ENCODE assay signal across 8 cellular contexts in genomic region chr20:17504326-17504897, GRCh38. TPM values are rescaled to one million over a fixed set of nuclear protein-coding genes. Genes with fewer than 3 reads are reported as not detected.
DNase-seq lines count a peak whose midpoint lies in the region; TF ChIP-seq lines count a peak whose summit lies in the region.

No MANE protein-coding gene starts in this region.

- peaks cover 9% of the 10 kb centered on the region for H3K27me3 Mint-ChIP-seq in H9 (ENCODE audit: low read depth)

- H3K27me3 ChIP-seq in DOHH2 (ENCODE audit: control insufficient read depth, low read length) (no peaks in the 10 kb centered on the region), H9 (ENCODE audit: insufficient read depth, low read length) (no peaks in the 10 kb centered on the region; the same call in 1 of the 2 replicates), esophagus squamous epithelium (no peaks in the 10 kb centered on the region), skeletal muscle satellite cell (ENCODE audit: control insufficient read depth, insufficient read depth, low read length) (peaks cover 14% of the 10 kb centered on the region)

- H4K8ac ChIP-seq in H9 (replicated peaks; ENCODE audit: insufficient read length, low read depth, low read length) = no peak overlapping the region

- CTCF ChIA-PET in RWPE1 (lab: Yijun Ruan, JAX) = interaction anchor here (0.5 to 2.8 kb wide), 15 partner anchors 24 to 700 kb away, joined by 3 to 25 read pairs (median 4); no protein-coding TSS in a partner anchor

- H2BK20ac ChIP-seq in H9 (ENCODE audit: low read depth, low read length, poor library complexity, severe bottlenecking) = no peak overlapping the region

- TF ChIP-seq POLR2A in esophagus squamous epithelium (IDR thresholded peaks at IDR 0.05) = no peak

- no peaks in the 10 kb centered on the region for H3K9me2 ChIP-seq in DOHH2 (replicated peaks; ENCODE audit: control insufficient read depth, low read length)

- H3K4me2 ChIP-seq in DOHH2 (ENCODE audit: low read length) (peak overlapping the region; percentile 92), H9 (ENCODE audit: insufficient read depth, insufficient read length, low read length) (peak overlapping the region; percentile 57), skeletal muscle satellite cell (ENCODE audit: low read length) (peak overlapping the region; percentile 96)

- H3K23ac ChIP-seq in H9 (ENCODE audit: insufficient read length, low read depth, low read length) = no peak overlapping the region

- H3K4me1 ChIP-seq in DOHH2 (ENCODE audit: control insufficient read depth, low read length) = peaks cover 16% of the 10 kb centered on the region
- H3K4me1 ChIP-seq in H9 (ENCODE audit: insufficient read depth, low read length) = no peaks in the 10 kb centered on the region
- peaks cover 11 to 27% (median 14%) of the 10 kb centered on the region in 3 donors for H3K4me1 ChIP-seq in esophagus squamous epithelium
- H3K4me1 ChIP-seq in skeletal muscle satellite cell (ENCODE audit: control insufficient read depth, insufficient read depth, low read length) = peaks cover 20% of the 10 kb centered on the region

- H3K36me3 ChIP-seq in DOHH2 (ENCODE audit: control insufficient read depth, low read length) (no peaks in the 10 kb centered on the region), esophagus squamous epithelium (no peaks in the 10 kb centered on the region), skeletal muscle satellite cell (ENCODE audit: insufficient read depth, low read length) (no peaks in the 10 kb centered on the region)

- no peak overlapping the region for H3K14ac ChIP-seq in H9 (ENCODE audit: insufficient read depth, low read length)

- H3K23me2 ChIP-seq in H9 (ENCODE audit: insufficient read length, low read depth, low read length, poor library complexity, severe bottlenecking) = peaks cover 5% of the 10 kb centered on the region

- no peak overlapping the region for H3T11ph ChIP-seq in H9 (ENCODE audit: low read length)

- H4K91ac ChIP-seq in H9 (ENCODE audit: insufficient read length, low read depth, low read length) = no peak overlapping the region

- no peak overlapping the region for H2AFZ ChIP-seq in H9 (ENCODE audit: low read length)

- H2BK120ac ChIP-seq in H9 (ENCODE audit: low read depth, low read length, poor library complexity, severe bottlenecking) = no peak overlapping the region

- no peak overlapping the region for H2BK5ac ChIP-seq in H9 (ENCODE audit: insufficient read length, low read length)

- no peaks in the 10 kb centered on the region; a peak in 1 of 7 replicates for H3K36me3 Mint-ChIP-seq in H9 (ENCODE audit: insufficient read depth in 1 of 3, low read depth in 3 of 3)

- no peaks in the 10 kb centered on the region for H3K79me1 ChIP-seq in H9 (ENCODE audit: insufficient read depth, low read depth, low read length, poor library complexity, severe bottlenecking)

- H3K27ac ChIP-seq in DOHH2 (ENCODE audit: low read depth, low read length) = no peak overlapping the region
- H3K27ac ChIP-seq in H9 (ENCODE audit: insufficient read length, low read depth, low read length) = no peak overlapping the region
- peak overlapping the region; percentile 94 for H3K27ac ChIP-seq in RWPE1
- peak overlapping the region in 1 of 4 donors; percentile 82 for H3K27ac ChIP-seq in esophagus squamous epithelium

- peak; percentile 51 for DNase-seq in H9
- DNase-seq in RWPE1 (ENCODE audit: low spot score) = peak; percentile 24
- DNase-seq in esophagus squamous epithelium (lab: John Stamatoyannopoulos, UW) = no peak
- DNase-seq in HCEC 1CT = no peak
- DNase-seq in NCI-H1694 treated with DMSO at 0.1 percent for 48 hours (lab: John Stamatoyannopoulos, UW) = no peak
- DNase-seq in middle frontal gyrus (ENCODE audit: extremely low spot score, low spot score) = no peak

- H2BK15ac ChIP-seq in H9 (ENCODE audit: low read depth, low read length) = no peak overlapping the region

- POLR2A ChIA-PET in RWPE1 (lab: Yijun Ruan, JAX; ENCODE audit: low non-redundant PET) = interaction anchor here (1.0 kb wide), 1 partner anchor 29 kb away, joined by 4 read pairs; no protein-coding TSS in a partner anchor

- intact Hi-C loops in esophagus squamous epithelium (cut with DNase I) = loop anchor here (10.0 kb wide), 2 partner anchors 110 to 390 kb away; no protein-coding TSS in a partner anchor

- H4K5ac ChIP-seq in H9 (ENCODE audit: insufficient read length, low read depth, low read length) = no peak overlapping the region

- H3K4me3 ChIP-seq in DOHH2 (ENCODE audit: low read length) (peak overlapping the region; percentile 71), esophagus squamous epithelium (peak overlapping the region in 3 of 4 donors; percentile 51 to 67 (median 54)), skeletal muscle satellite cell (ENCODE audit: low read length) (peak overlapping the region; percentile 75)

- no peaks in the 10 kb centered on the region for H3K9me3 Mint-ChIP-seq in H9

- no peaks in the 10 kb centered on the region for H3F3A ChIP-seq in DOHH2 (ENCODE audit: control insufficient read depth, insufficient read depth)

- no peak overlapping the region for H3K56ac ChIP-seq in H9 (ENCODE audit: insufficient read length, low read depth, low read length)

- H3K79me2 ChIP-seq in DOHH2 (ENCODE audit: control insufficient read depth, low read length) (no peaks in the 10 kb centered on the region), H9 (ENCODE audit: insufficient read depth, low read length) (no peaks in the 10 kb centered on the region)

- H2BK12ac ChIP-seq in H9 (ENCODE audit: insufficient read length, low read depth, low read length) = no peak overlapping the region

- no CpG with 5 or more reads among the region's 17 CpGs for WGBS in H9 (ENCODE audit: extremely low coverage, insufficient read length, low lambda C conversion rate)
- WGBS in esophagus squamous epithelium, 2 donors = 31 to 33% methylated on average over 14 to 16 of the region's 17 CpGs

- TF ChIP-seq CTCF in DOHH2 (IDR thresholded peaks at IDR 0.05; ENCODE audit: low read depth, low read length, poor library complexity, severe bottlenecking) (no peak), H9 (conservative IDR thresholded peaks at IDR 0.05) (no peak), RWPE1 (conservative IDR thresholded peaks at IDR 0.05; ENCODE audit: low read depth) (no peak), esophagus squamous epithelium (IDR thresholded peaks at IDR 0.05) (no peak)

- no peak overlapping the region for H3K4me3 Mint-ChIP-seq in H9

- H3K4me1 Mint-ChIP-seq in H9 = peaks cover 14 to 23% of the 10 kb centered on the region in 2 experiments

- H3K9ac ChIP-seq in H9 (ENCODE audit: extremely low read depth, insufficient read length, low read length) (no peak overlapping the region), skeletal muscle satellite cell (ENCODE audit: low read depth, low read length) (no peak overlapping the region)

- H3K9me3 ChIP-seq in DOHH2 (ENCODE audit: control insufficient read depth, insufficient read depth, low read length) (no peaks in the 10 kb centered on the region), H9 (ENCODE audit: control insufficient read depth, low read depth, low read length) (no peaks in the 10 kb centered on the region), esophagus squamous epithelium (no peaks in the 10 kb centered on the region), skeletal muscle satellite cell (replicated peaks; ENCODE audit: low read length) (no peaks in the 10 kb centered on the region)

- no peak overlapping the region for H3K4ac ChIP-seq in H9 (ENCODE audit: low read depth, low read length)

- H3K27ac Mint-ChIP-seq in H9 = peak overlapping the region in 2 of 3 experiments; percentile 56 to 73; a peak in 3 of 7 replicates

- H2AK5ac ChIP-seq in H9 (ENCODE audit: insufficient read length, low read length) = no peak overlapping the region

- H4K20me1 ChIP-seq in DOHH2 (ENCODE audit: control insufficient read depth, insufficient read depth, low read depth, low read length) = no peaks in the 10 kb centered on the region
- no peaks in the 10 kb centered on the region for H4K20me1 ChIP-seq in H9 (ENCODE audit: control insufficient read depth, insufficient read depth, insufficient read length)

- H3K18ac ChIP-seq in H9 (ENCODE audit: insufficient read length, low read depth, low read length) = no peak overlapping the region

RNA-seq across cellular contexts. Expression of gene BFSP1, which starts 26.8 kb away (rescaled TPM):
- total RNA-seq in H9 (2021) (8.6 and 9.4 TPM in 2 replicates), esophagus squamous epithelium (1 to 10 TPM in 2 of 4 donors, under 1 TPM in 2; 0.56 to 1.3 (median 1.00) TPM)
- 0.44 and 0.76 TPM in 2 replicates for total RNA-seq in skeletal muscle satellite cell (2012; rRNA removed)

Comparison
In these comparisons a context has a peak if more than half of its experiments do, and no peak if none do; other contexts are left out.
1. DNase-seq: peak in H9 (single experiment) and RWPE1 (single experiment); none in esophagus squamous epithelium (single experiment), HCEC 1CT (single experiment), NCI-H1694 treated with DMSO at 0.1 percent for 48 hours (single experiment) and middle frontal gyrus (single experiment).
2. Peak in every context shown above with its lines, with median percentiles within 50 percentile points of each other: H3K4me2 ChIP-seq and H3K4me3 ChIP-seq.